1 cellular context compared by ENCODE assay signal in the genomic region with DNA sequence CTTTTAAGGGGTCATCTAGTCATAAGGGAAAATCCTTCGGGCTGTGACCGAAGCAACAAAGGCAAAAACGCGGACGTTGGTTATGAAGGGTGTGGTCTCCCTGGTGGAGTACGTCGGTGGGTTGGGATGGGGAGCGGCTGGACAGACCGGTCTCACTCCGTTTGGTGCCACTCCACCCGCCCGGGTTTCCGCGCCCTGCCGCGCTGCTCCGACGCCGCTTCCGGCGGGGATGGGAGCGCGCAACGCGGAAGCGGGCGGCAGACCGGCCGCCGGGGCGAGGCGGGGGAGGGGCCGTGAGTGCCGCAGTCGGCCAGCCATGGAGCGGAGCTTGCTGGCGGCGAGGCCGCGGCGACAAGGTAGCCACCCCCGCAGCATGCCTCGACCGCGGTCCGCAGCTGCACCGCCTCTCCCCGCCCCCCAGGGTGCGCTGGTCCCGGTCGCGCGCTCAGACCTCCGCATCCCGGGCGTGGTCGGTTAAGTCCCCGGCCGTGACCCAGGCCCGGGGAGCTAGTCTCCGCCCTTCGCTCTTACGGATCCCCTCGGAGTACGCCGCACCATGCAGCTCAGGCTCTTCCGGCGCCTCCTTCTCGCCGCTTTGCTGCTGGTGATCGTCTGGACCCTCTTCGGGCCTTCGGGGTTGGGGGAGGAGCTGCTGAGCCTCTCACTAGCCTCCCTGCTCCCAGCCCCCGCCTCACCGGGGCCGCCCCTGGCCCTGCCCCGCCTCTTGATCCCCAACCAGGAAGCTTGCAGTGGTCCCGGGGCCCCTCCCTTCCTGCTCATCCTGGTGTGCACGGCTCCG.
TF ChIP-seq lines count a peak whose summit lies in the region.

A gene with protein sequence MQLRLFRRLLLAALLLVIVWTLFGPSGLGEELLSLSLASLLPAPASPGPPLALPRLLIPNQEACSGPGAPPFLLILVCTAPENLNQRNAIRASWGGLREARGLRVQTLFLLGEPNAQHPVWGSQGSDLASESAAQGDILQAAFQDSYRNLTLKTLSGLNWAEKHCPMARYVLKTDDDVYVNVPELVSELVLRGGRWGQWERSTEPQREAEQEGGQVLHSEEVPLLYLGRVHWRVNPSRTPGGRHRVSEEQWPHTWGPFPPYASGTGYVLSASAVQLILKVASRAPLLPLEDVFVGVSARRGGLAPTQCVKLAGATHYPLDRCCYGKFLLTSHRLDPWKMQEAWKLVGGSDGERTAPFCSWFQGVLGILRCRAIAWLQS (plus strand): TSS at position 260 of the 799 bp plus-strand sequence. CDS start 297 bp downstream, at position 557.

TF ChIP-seq in GM12878, 131 proteins besides CTCF, POLR2A, EP300 and RAD21 (continued from another document and continues in another):
- TF ChIP-seq, protein P1, sequence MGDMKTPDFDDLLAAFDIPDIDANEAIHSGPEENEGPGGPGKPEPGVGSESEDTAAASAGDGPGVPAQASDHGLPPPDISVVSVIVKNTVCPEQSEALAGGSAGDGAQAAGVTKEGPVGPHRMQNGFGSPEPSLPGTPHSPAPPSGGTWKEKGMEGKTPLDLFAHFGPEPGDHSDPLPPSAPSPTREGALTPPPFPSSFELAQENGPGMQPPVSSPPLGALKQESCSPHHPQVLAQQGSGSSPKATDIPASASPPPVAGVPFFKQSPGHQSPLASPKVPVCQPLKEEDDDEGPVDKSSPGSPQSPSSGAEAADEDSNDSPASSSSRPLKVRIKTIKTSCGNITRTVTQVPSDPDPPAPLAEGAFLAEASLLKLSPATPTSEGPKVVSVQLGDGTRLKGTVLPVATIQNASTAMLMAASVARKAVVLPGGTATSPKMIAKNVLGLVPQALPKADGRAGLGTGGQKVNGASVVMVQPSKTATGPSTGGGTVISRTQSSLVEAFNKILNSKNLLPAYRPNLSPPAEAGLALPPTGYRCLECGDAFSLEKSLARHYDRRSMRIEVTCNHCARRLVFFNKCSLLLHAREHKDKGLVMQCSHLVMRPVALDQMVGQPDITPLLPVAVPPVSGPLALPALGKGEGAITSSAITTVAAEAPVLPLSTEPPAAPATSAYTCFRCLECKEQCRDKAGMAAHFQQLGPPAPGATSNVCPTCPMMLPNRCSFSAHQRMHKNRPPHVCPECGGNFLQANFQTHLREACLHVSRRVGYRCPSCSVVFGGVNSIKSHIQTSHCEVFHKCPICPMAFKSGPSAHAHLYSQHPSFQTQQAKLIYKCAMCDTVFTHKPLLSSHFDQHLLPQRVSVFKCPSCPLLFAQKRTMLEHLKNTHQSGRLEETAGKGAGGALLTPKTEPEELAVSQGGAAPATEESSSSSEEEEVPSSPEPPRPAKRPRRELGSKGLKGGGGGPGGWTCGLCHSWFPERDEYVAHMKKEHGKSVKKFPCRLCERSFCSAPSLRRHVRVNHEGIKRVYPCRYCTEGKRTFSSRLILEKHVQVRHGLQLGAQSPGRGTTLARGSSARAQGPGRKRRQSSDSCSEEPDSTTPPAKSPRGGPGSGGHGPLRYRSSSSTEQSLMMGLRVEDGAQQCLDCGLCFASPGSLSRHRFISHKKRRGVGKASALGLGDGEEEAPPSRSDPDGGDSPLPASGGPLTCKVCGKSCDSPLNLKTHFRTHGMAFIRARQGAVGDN (IDR thresholded peaks at IDR 0.05) = peak; percentile 79
- TF ChIP-seq MYC (IDR thresholded peaks at IDR 0.05; ENCODE audit: insufficient read depth, insufficient read length, insufficient replicate concordance, low read length, severe bottlenecking) (peak; percentile 58), CREM (IDR thresholded peaks at IDR 0.05; ENCODE audit: low read depth) (peak; percentile 58), GATAD2B (conservative IDR thresholded peaks at IDR 0.05; ENCODE audit: low read depth) (peak; percentile 99), ESRRA (IDR thresholded peaks at IDR 0.05; ENCODE audit: low read length) (0 out of 2 replicates have a peak, but pooled peaks have one; percentile 26), BCL11A (IDR thresholded peaks at IDR 0.05; ENCODE audit: low read depth, low read length) (0 out of 2 replicates have a peak, but pooled peaks have one; percentile 3), ZNF384 (IDR thresholded peaks at IDR 0.05; ENCODE audit: borderline replicate concordance, low read depth, low read length) (no peak), RFX5 (IDR thresholded peaks at IDR 0.05; ENCODE audit: low read depth, low read length) (no peak), PML (IDR thresholded peaks at IDR 0.05; ENCODE audit: low read length) (no peak), MXI1 (IDR thresholded peaks at IDR 0.05; ENCODE audit: low read depth, low read length) (peak; percentile 67), FOXM1 (IDR thresholded peaks at IDR 0.05; ENCODE audit: low read depth, low read length) (no peak), MYB (IDR thresholded peaks at IDR 0.05; ENCODE audit: borderline replicate concordance, low read depth, low read length) (no peak), DPF2 (IDR thresholded peaks at IDR 0.05) (peak; percentile 91), SIX5 (IDR thresholded peaks at IDR 0.05; ENCODE audit: low read depth, low read length, severe bottlenecking) (no peak), TARDBP (IDR thresholded peaks at IDR 0.05; ENCODE audit: borderline replicate concordance) (no peak), NR2C1 (IDR thresholded peaks at IDR 0.05) (peak; percentile 32; the same call in 1 of the 2 replicates)
- TF ChIP-seq, protein P2, sequence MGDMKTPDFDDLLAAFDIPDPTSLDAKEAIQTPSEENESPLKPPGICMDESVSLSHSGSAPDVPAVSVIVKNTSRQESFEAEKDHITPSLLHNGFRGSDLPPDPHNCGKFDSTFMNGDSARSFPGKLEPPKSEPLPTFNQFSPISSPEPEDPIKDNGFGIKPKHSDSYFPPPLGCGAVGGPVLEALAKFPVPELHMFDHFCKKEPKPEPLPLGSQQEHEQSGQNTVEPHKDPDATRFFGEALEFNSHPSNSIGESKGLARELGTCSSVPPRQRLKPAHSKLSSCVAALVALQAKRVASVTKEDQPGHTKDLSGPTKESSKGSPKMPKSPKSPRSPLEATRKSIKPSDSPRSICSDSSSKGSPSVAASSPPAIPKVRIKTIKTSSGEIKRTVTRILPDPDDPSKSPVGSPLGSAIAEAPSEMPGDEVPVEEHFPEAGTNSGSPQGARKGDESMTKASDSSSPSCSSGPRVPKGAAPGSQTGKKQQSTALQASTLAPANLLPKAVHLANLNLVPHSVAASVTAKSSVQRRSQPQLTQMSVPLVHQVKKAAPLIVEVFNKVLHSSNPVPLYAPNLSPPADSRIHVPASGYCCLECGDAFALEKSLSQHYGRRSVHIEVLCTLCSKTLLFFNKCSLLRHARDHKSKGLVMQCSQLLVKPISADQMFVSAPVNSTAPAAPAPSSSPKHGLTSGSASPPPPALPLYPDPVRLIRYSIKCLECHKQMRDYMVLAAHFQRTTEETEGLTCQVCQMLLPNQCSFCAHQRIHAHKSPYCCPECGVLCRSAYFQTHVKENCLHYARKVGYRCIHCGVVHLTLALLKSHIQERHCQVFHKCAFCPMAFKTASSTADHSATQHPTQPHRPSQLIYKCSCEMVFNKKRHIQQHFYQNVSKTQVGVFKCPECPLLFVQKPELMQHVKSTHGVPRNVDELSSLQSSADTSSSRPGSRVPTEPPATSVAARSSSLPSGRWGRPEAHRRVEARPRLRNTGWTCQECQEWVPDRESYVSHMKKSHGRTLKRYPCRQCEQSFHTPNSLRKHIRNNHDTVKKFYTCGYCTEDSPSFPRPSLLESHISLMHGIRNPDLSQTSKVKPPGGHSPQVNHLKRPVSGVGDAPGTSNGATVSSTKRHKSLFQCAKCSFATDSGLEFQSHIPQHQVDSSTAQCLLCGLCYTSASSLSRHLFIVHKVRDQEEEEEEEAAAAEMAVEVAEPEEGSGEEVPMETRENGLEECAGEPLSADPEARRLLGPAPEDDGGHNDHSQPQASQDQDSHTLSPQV (IDR thresholded peaks at IDR 0.05) = peak; percentile 47; the same call in 1 of the 2 replicates
- TF ChIP-seq, protein P3, sequence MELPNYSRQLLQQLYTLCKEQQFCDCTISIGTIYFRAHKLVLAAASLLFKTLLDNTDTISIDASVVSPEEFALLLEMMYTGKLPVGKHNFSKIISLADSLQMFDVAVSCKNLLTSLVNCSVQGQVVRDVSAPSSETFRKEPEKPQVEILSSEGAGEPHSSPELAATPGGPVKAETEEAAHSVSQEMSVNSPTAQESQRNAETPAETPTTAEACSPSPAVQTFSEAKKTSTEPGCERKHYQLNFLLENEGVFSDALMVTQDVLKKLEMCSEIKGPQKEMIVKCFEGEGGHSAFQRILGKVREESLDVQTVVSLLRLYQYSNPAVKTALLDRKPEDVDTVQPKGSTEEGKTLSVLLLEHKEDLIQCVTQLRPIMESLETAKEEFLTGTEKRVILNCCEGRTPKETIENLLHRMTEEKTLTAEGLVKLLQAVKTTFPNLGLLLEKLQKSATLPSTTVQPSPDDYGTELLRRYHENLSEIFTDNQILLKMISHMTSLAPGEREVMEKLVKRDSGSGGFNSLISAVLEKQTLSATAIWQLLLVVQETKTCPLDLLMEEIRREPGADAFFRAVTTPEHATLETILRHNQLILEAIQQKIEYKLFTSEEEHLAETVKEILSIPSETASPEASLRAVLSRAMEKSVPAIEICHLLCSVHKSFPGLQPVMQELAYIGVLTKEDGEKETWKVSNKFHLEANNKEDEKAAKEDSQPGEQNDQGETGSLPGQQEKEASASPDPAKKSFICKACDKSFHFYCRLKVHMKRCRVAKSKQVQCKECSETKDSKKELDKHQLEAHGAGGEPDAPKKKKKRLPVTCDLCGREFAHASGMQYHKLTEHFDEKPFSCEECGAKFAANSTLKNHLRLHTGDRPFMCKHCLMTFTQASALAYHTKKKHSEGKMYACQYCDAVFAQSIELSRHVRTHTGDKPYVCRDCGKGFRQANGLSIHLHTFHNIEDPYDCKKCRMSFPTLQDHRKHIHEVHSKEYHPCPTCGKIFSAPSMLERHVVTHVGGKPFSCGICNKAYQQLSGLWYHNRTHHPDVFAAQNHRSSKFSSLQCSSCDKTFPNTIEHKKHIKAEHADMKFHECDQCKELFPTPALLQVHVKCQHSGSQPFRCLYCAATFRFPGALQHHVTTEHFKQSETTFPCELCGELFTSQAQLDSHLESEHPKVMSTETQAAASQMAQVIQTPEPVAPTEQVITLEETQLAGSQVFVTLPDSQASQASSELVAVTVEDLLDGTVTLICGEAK (IDR thresholded peaks at IDR 0.05; ENCODE audit: borderline replicate concordance) = no peak
- TF ChIP-seq, protein P4, sequence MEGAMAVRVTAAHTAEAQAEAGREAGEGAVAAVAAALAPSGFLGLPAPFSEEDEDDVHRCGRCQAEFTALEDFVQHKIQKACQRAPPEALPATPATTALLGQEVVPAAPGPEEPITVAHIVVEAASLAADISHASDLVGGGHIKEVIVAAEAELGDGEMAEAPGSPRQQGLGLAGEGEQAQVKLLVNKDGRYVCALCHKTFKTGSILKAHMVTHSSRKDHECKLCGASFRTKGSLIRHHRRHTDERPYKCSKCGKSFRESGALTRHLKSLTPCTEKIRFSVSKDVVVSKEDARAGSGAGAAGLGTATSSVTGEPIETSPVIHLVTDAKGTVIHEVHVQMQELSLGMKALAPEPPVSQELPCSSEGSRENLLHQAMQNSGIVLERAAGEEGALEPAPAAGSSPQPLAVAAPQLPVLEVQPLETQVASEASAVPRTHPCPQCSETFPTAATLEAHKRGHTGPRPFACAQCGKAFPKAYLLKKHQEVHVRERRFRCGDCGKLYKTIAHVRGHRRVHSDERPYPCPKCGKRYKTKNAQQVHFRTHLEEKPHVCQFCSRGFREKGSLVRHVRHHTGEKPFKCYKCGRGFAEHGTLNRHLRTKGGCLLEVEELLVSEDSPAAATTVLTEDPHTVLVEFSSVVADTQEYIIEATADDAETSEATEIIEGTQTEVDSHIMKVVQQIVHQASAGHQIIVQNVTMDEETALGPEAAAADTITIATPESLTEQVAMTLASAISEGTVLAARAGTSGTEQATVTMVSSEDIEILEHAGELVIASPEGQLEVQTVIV (IDR thresholded peaks at IDR 0.05; ENCODE audit: borderline replicate concordance, partially characterized antibody) = no peak
- TF ChIP-seq, protein P5, sequence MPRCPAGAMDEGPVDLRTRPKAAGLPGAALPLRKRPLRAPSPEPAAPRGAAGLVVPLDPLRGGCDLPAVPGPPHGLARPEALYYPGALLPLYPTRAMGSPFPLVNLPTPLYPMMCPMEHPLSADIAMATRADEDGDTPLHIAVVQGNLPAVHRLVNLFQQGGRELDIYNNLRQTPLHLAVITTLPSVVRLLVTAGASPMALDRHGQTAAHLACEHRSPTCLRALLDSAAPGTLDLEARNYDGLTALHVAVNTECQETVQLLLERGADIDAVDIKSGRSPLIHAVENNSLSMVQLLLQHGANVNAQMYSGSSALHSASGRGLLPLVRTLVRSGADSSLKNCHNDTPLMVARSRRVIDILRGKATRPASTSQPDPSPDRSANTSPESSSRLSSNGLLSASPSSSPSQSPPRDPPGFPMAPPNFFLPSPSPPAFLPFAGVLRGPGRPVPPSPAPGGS (IDR thresholded peaks at IDR 0.05; ENCODE audit: borderline replicate concordance, insufficient read depth, low read depth, low read length, poor library complexity, severe bottlenecking) = peak; percentile 98
- TF ChIP-seq, protein P6, sequence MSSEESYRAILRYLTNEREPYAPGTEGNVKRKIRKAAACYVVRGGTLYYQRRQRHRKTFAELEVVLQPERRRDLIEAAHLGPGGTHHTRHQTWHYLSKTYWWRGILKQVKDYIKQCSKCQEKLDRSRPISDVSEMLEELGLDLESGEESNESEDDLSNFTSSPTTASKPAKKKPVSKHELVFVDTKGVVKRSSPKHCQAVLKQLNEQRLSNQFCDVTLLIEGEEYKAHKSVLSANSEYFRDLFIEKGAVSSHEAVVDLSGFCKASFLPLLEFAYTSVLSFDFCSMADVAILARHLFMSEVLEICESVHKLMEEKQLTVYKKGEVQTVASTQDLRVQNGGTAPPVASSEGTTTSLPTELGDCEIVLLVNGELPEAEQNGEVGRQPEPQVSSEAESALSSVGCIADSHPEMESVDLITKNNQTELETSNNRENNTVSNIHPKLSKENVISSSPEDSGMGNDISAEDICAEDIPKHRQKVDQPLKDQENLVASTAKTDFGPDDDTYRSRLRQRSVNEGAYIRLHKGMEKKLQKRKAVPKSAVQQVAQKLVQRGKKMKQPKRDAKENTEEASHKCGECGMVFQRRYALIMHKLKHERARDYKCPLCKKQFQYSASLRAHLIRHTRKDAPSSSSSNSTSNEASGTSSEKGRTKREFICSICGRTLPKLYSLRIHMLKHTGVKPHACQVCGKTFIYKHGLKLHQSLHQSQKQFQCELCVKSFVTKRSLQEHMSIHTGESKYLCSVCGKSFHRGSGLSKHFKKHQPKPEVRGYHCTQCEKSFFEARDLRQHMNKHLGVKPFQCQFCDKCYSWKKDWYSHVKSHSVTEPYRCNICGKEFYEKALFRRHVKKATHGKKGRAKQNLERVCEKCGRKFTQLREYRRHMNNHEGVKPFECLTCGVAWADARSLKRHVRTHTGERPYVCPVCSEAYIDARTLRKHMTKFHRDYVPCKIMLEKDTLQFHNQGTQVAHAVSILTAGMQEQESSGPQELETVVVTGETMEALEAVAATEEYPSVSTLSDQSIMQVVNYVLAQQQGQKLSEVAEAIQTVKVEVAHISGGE (CRISPR knock-in tag; IDR thresholded peaks at IDR 0.05) = peak; percentile 4; the same call in 1 of the 2 replicates
